10 cellular contexts compared by ENCODE assay signal in the genomic region with DNA sequence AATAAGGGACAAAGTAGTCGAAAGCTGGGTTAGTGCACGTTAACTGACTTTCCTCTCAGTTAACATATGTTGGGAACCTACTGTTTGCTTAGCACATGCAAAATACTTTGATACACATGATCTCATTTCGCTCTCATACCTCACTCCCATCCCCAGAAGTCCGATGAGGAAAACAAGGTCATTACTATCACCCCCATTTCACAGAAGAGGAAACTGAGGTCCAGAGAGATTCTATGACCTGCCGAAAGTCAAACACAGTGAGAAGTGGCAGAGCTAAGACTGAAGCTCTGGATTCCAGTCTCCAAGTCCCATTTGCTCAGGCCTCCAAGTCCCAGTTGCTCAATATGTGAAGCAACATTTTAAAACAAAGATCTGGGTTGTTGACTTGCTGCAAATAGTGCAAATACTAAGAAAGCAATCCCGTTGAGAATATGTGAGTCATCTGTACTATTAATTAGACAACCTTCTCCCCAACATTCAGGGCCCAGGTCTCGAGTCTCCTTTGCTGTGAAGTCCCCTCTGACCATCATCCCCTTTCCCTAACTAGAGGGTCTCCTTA.
DNase-seq lines count a peak whose midpoint lies in the region; ATAC-seq, FAIRE-seq and TF ChIP-seq lines count a peak whose summit lies in the region.
"Had no signal": no experiment of that assay in that cellular context is flagged by ENCODE, and none has a peak within 500 bp of the region (broad histone marks: within the 10 kb centered on the region; RNA-seq: fewer than 3 reads in every experiment).

No MANE protein-coding gene starts in this region.

- no peaks in the 10 kb centered on the region for H4K20me1 ChIP-seq in astrocyte (ENCODE audit: insufficient read depth, low read length)

- H3K27ac ChIP-seq in astrocyte (ENCODE audit: low read depth, low read length) (peak overlapping the region; percentile 90), left ventricle myocardium inferior (replicated peaks) (peak overlapping the region; percentile 65), thymus (ENCODE audit: low read depth) (peak overlapping the region; percentile 20)

- intact Hi-C loops in left ventricle myocardium inferior (cut with micrococcal nuclease), result no loop called here

- no peaks in the 10 kb centered on the region for H3K9me3 Mint-ChIP-seq in activated CD8-positive, alpha-beta memory T cell treated with anti-CD3 and anti-CD28 coated beads, Interleukin-2, amount 10 ng/mL, durations not matched to agents 7 days and 5 days (ENCODE audit: low read depth)
- no peaks in the 10 kb centered on the region for H3K9me3 Mint-ChIP-seq in astrocyte (ENCODE audit: unreplicated experiment)

- peaks cover 2% of the 10 kb centered on the region for H3K36me3 Mint-ChIP-seq in activated CD8-positive, alpha-beta memory T cell treated with anti-CD3 and anti-CD28 coated beads, Interleukin-2, amount 10 ng/mL, durations not matched to agents 7 days and 5 days
- no peaks in the 10 kb centered on the region for H3K36me3 Mint-ChIP-seq in astrocyte (ENCODE audit: low read depth, unreplicated experiment)

- no peak overlapping the region for H3K4me3 ChIP-seq in astrocyte (ENCODE audit: insufficient read depth, low read depth, low read length)
- H3K4me3 ChIP-seq in left ventricle myocardium inferior, result no peak overlapping the region
- no peak overlapping the region for H3K4me3 ChIP-seq in thymus (ENCODE audit: low read length)
- H3K4me3 ChIP-seq: skin epidermis had no signal

- TF ChIP-seq CTCF in astrocyte (IDR thresholded peaks at IDR 0.05; ENCODE audit: insufficient read depth, low read depth, low read length) (no peak), left ventricle myocardium inferior (IDR thresholded peaks at IDR 0.05; ENCODE audit: borderline replicate concordance) (no peak)

- H3K36me3 ChIP-seq in astrocyte (ENCODE audit: insufficient read depth, low read length) (no peaks in the 10 kb centered on the region), left ventricle myocardium inferior (no peaks in the 10 kb centered on the region), thymus (ENCODE audit: control insufficient read depth, insufficient read depth) (no peaks in the 10 kb centered on the region)
- H3K36me3 ChIP-seq: BE2C had no signal

- peak overlapping the region; percentile 12 for H3K27ac Mint-ChIP-seq in activated CD8-positive, alpha-beta memory T cell treated with anti-CD3 and anti-CD28 coated beads, Interleukin-2, amount 10 ng/mL, durations not matched to agents 7 days and 5 days
- H3K27ac Mint-ChIP-seq in astrocyte (ENCODE audit: unreplicated experiment), result peak overlapping the region; percentile 95

- no peak for DNase-seq in activated CD8-positive, alpha-beta memory T cell treated with anti-CD3 and anti-CD28 coated beads, Interleukin-2, amount 10 ng/mL, durations not matched to agents 7 days and 5 days
- DNase-seq in activated CD8-positive, alpha-beta memory T cell treated with anti-CD3 and anti-CD28 coated beads, Interleukin-2, amount 50 U/mL, for 48 hours, result no peak
- DNase-seq in astrocyte (ENCODE audit: low read depth) (no peak), left ventricle myocardium inferior (no peak), NCI-H1436 treated with DMSO at 0.1 percent for 48 hours (lab: John Stamatoyannopoulos, UW) (no peak), HT-29 (ENCODE audit: low spot score) (no peak), middle frontal gyrus (ENCODE audit: extremely low spot score, low spot score) (no peak)
- DNase-seq: BE2C had no signal

- H3K9me3 ChIP-seq in astrocyte (ENCODE audit: insufficient read depth, low read depth, low read length), result no peaks in the 10 kb centered on the region
- H3K9me3 ChIP-seq in left ventricle myocardium inferior (replicated peaks), result no peaks in the 10 kb centered on the region
- no peaks in the 10 kb centered on the region for H3K9me3 ChIP-seq in thymus (ENCODE audit: control insufficient read depth)
- H3K9me3 ChIP-seq: BE2C had no signal

- no peaks in the 10 kb centered on the region for H3K79me2 ChIP-seq in astrocyte (ENCODE audit: insufficient read depth, low read length)

- ATAC-seq in activated CD8-positive, alpha-beta memory T cell treated with anti-CD3 and anti-CD28 coated beads, Interleukin-2, amount 10 ng/mL, durations not matched to agents 7 days and 5 days, result no peak

- no peak for FAIRE-seq in astrocyte (lab: Jason Lieb, UNC)

- peaks cover 15% of the 10 kb centered on the region for H3K4me1 ChIP-seq in astrocyte (ENCODE audit: insufficient read depth, low read length)
- H3K4me1 ChIP-seq in left ventricle myocardium inferior, result peaks cover 21% of the 10 kb centered on the region
- no peaks in the 10 kb centered on the region for H3K4me1 ChIP-seq in thymus (ENCODE audit: control insufficient read depth, insufficient read depth, low read length)

- peaks cover 13% of the 10 kb centered on the region for H3K4me1 Mint-ChIP-seq in activated CD8-positive, alpha-beta memory T cell treated with anti-CD3 and anti-CD28 coated beads, Interleukin-2, amount 10 ng/mL, durations not matched to agents 7 days and 5 days
- H3K4me1 Mint-ChIP-seq in astrocyte (ENCODE audit: low read depth, unreplicated experiment), result peaks cover 11% of the 10 kb centered on the region

- peak overlapping the region; percentile 54 for H3K9ac ChIP-seq in astrocyte (ENCODE audit: low read length)

- CTCF ChIA-PET in activated CD8-positive, alpha-beta memory T cell treated with anti-CD3 and anti-CD28 coated beads, Interleukin-2, amount 10 ng/mL, durations not matched to agents 7 days and 5 days (lab: Charles Lee), result no interaction called here

- no peaks in the 10 kb centered on the region for H3K27me3 ChIP-seq in astrocyte (ENCODE audit: insufficient read depth, low read length)
- no peaks in the 10 kb centered on the region for H3K27me3 ChIP-seq in left ventricle myocardium inferior (ENCODE audit: low read depth)
- H3K27me3 ChIP-seq in thymus (ENCODE audit: control insufficient read depth, insufficient read depth), result no peaks in the 10 kb centered on the region
- H3K27me3 ChIP-seq: BE2C had no signal

- H3K27me3 Mint-ChIP-seq in activated CD8-positive, alpha-beta memory T cell treated with anti-CD3 and anti-CD28 coated beads, Interleukin-2, amount 10 ng/mL, durations not matched to agents 7 days and 5 days, result no peaks in the 10 kb centered on the region
- no peaks in the 10 kb centered on the region for H3K27me3 Mint-ChIP-seq in astrocyte (ENCODE audit: low read depth, unreplicated experiment)

- peak overlapping the region; percentile 37 for H2AFZ ChIP-seq in astrocyte (ENCODE audit: low read depth, low read length)

- H3K4me2 ChIP-seq in astrocyte (ENCODE audit: low read length), result peak overlapping the region; percentile 70

- no peak overlapping the region for H3K4me3 Mint-ChIP-seq in activated CD8-positive, alpha-beta memory T cell treated with anti-CD3 and anti-CD28 coated beads, Interleukin-2, amount 10 ng/mL, durations not matched to agents 7 days and 5 days
- H3K4me3 Mint-ChIP-seq in astrocyte (ENCODE audit: unreplicated experiment), result no peak overlapping the region

- WGBS in thymus, result 98% methylated on average over 7 of the region's 7 CpGs

Comparison
In these comparisons a context has a peak if more than half of its experiments do, and no peak if none do; other contexts are left out.
1. H3K27ac ChIP-seq: peak in every context shown above with its lines; median percentile 90 in astrocyte; 65 in left ventricle myocardium inferior; 20 in thymus.